25 cellular contexts compared by ENCODE assay signal in the genomic region with DNA sequence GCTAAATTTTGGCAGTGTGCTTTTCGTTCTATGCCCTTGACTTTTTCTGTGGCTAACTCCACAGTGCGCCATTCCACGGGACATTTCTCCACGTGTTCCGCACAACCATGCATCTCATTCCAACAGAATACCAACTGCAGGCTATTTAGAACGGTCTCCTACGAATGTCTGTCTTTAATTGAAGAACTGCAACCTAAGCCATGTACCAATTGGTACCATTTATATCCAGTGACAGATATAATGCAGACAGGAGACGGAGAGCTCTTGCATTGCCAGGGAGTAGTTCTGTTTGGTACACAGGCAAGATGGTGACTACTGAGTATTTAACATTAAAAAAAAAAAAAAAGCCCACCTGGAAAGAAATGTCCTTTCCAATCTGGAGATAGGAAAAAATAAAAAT.
"Had no signal": no experiment of that assay in that cellular context is flagged by ENCODE, and none has a peak within 500 bp of the region (broad histone marks: within the 10 kb centered on the region; RNA-seq: fewer than 3 reads in every experiment).

No MANE protein-coding gene starts in this region.

- H3K27me3 ChIP-seq: colonic mucosa, esophagus muscularis mucosa, foreskin keratinocyte, heart right ventricle, pancreas, stomach, thyroid gland had no signal

- DNase-seq: colonic mucosa; effector memory CD4-positive, alpha-beta T cell; foreskin keratinocyte; glutamatergic neuron; heart right ventricle; hypothalamus; immature natural killer cell; islet precursor cell; kidney glomerular epithelial cell; natural killer cell; pancreas; stimulated activated CD4-positive, alpha-beta T cell treated with anti-CD3 and anti-CD28 coated beads, Interleukin-2, amount 100 ng/mL, for 24 hours; stimulated activated CD4-positive, alpha-beta T cell treated with anti-CD3 and anti-CD28 coated beads, Interleukin-4, amount 100 ng/mL, for 24 hours; stimulated activated naive CD4-positive, alpha-beta T cell treated with Interleukin-2 at 50 U/mL for 16 hours; stomach; thyroid gland had no signal

- H3K4me3 ChIP-seq: colonic mucosa, esophagus muscularis mucosa, heart right ventricle, lung, pancreas, stomach, thyroid gland had no signal

- H3K4me3 Mint-ChIP-seq: dendritic cell treated with granulocyte-macrophage colony-stimulating factor and Interleukin-4, amounts not matched to agents 40 ng/mL and 50 ng/mL, for 4 days; immature natural killer cell; memory B cell; natural killer cell; neural crest cell; stimulated activated effector memory CD8-positive, alpha-beta T cell treated with anti-CD3 and anti-CD28 coated beads, Interleukin-12 subunit alpha, Interleukin-12 subunit beta, amount 100 ng/mL, for 72 hours; type B pancreatic cell had no signal

- H3K27me3 Mint-ChIP-seq: dendritic cell treated with granulocyte-macrophage colony-stimulating factor and Interleukin-4, amounts not matched to agents 40 ng/mL and 50 ng/mL, for 4 days; memory B cell had no signal

- H3K36me3 ChIP-seq: colonic mucosa, esophagus muscularis mucosa, heart right ventricle, neutrophil, pancreas, stomach, thyroid gland had no signal

- H3K27ac Mint-ChIP-seq: dendritic cell treated with granulocyte-macrophage colony-stimulating factor and Interleukin-4, amounts not matched to agents 40 ng/mL and 50 ng/mL, for 4 days; memory B cell; stimulated activated effector memory CD8-positive, alpha-beta T cell treated with anti-CD3 and anti-CD28 coated beads, Interleukin-12 subunit alpha, Interleukin-12 subunit beta, amount 100 ng/mL, for 72 hours; type B pancreatic cell had no signal

- H3K9me3 Mint-ChIP-seq: dendritic cell treated with granulocyte-macrophage colony-stimulating factor and Interleukin-4, amounts not matched to agents 40 ng/mL and 50 ng/mL, for 4 days; immature natural killer cell; memory B cell; natural killer cell; neural crest cell; stimulated activated effector memory CD8-positive, alpha-beta T cell treated with anti-CD3 and anti-CD28 coated beads, Interleukin-12 subunit alpha, Interleukin-12 subunit beta, amount 100 ng/mL, for 72 hours; type B pancreatic cell had no signal

- H3K27ac ChIP-seq: colonic mucosa, esophagus muscularis mucosa, foreskin keratinocyte, neutrophil, pancreas, stomach, thyroid gland had no signal

- H3K9me3 ChIP-seq: colonic mucosa, esophagus muscularis mucosa, heart right ventricle, neutrophil, pancreas, stomach, thyroid gland had no signal

- H3K36me3 Mint-ChIP-seq: natural killer cell had no signal

- H3K4me1 ChIP-seq: colonic mucosa, pancreas had no signal

- ATAC-seq: foreskin keratinocyte; natural killer cell; pancreas; sciatic nerve; stimulated activated effector memory CD8-positive, alpha-beta T cell treated with anti-CD3 and anti-CD28 coated beads, Interleukin-12 subunit alpha, Interleukin-12 subunit beta, amount 100 ng/mL, for 72 hours had no signal
